In genomic region chr3:178537123-178537754, GRCh38 we compare ENCODE assay signal across 13 cellular contexts. TPM values are rescaled to one million over a fixed set of nuclear protein-coding genes. Genes with fewer than 3 reads are reported as not detected.
A peak's percentile ranks its signal among the peaks of the same experiment; 100 is the strongest.
DNase-seq lines count a peak whose midpoint lies in the region; ATAC-seq, FAIRE-seq and TF ChIP-seq lines count a peak whose summit lies in the region.
"Had no signal": no experiment of that assay in that cellular context is flagged by ENCODE, and none has a peak within 500 bp of the region (broad histone marks: within the 10 kb centered on the region; RNA-seq: fewer than 3 reads in every experiment).

No MANE protein-coding gene starts in this region.

- peaks cover 2% of the 10 kb centered on the region for H3K9me1 ChIP-seq in endothelial cell of umbilical vein (replicated peaks; ENCODE audit: control insufficient read depth, extremely low read depth, insufficient read depth, low read length)

- intact Hi-C loops in endothelial cell of umbilical vein (cut with micrococcal nuclease) = no loop called here

- H2AFZ ChIP-seq in ACC112 (ENCODE audit: low read length, unreplicated experiment) (peak overlapping the region; percentile 25), endothelial cell of umbilical vein (ENCODE audit: low read depth, low read length) (peak overlapping the region; percentile 22), neural progenitor cell (replicated peaks) (peak overlapping the region; percentile 68)

- H3K4me3 Mint-ChIP-seq in neural progenitor cell = peak overlapping the region; percentile 78

- TF ChIP-seq POLR2A in endothelial cell of umbilical vein (IDR thresholded peaks at IDR 0.05; ENCODE audit: low read depth, low read length) = no peak

- H3K27ac Mint-ChIP-seq in neural progenitor cell = no peak overlapping the region

- H3K4me1 ChIP-seq in ACC112 (ENCODE audit: control insufficient read depth, insufficient read depth, low read length, unreplicated experiment) (no peaks in the 10 kb centered on the region), HUES6 (ENCODE audit: control insufficient read depth, insufficient read depth, low read length) (peaks cover 31% of the 10 kb centered on the region), endothelial cell of umbilical vein (ENCODE audit: control insufficient read depth, extremely low read depth, insufficient read depth, low read length) (peaks cover 16% of the 10 kb centered on the region), neural progenitor cell (peaks cover 16% of the 10 kb centered on the region)
- H3K4me1 ChIP-seq: BLaER1 had no signal

- dilution Hi-C loops in endothelial cell of umbilical vein (cut with MboI; ENCODE audit: extremely low pct_ligation_motif_present, low sequenced_read_pairs) = no loop called here

- DNase-seq in endothelial cell of umbilical vein (ENCODE audit: low read depth, low spot score) (peak; percentile 5), neural progenitor cell (ENCODE audit: low spot score) (no peak), NCI-H2227 treated with DMSO at 0.1 percent for 48 hours (lab: John Stamatoyannopoulos, UW) (no peak)
- DNase-seq in activated CD4-positive, CD25-positive, alpha-beta regulatory T cell (lab: John Stamatoyannopoulos, UW) = no peak
- DNase-seq: activated CD4-positive, alpha-beta T cell treated with anti-CD3 and anti-CD28 coated beads, Interleukin-2, amount 50 U/mL, for 4 hours; amniotic stem cell had no signal

- no peaks in the 10 kb centered on the region for H3K36me3 Mint-ChIP-seq in neural progenitor cell

- H3K79me2 ChIP-seq in ACC112 (ENCODE audit: control insufficient read depth, insufficient read depth, low read length, unreplicated experiment) (no peaks in the 10 kb centered on the region), endothelial cell of umbilical vein (ENCODE audit: control insufficient read depth, insufficient read depth, low read length) (no peaks in the 10 kb centered on the region), neural progenitor cell (ENCODE audit: low read depth) (no peaks in the 10 kb centered on the region)

- ATAC-seq in GM21423 (IDR thresholded peaks at IDR 0.05; ENCODE audit: unreplicated experiment) = no peak
- ATAC-seq in HG03432 (IDR thresholded peaks at IDR 0.05; ENCODE audit: unreplicated experiment) = no peak

- no TSS peak for BruUV-seq in endothelial cell of umbilical vein (replicated peaks; lab: Mats Ljungman, UMichigan)

- H3K27ac ChIP-seq in ACC112 (ENCODE audit: low read depth, low read length) (no peak overlapping the region), HUES6 (ENCODE audit: low read depth, low read length) (no peak overlapping the region), endothelial cell of umbilical vein (ENCODE audit: insufficient read depth, low read depth, low read length) (no peak overlapping the region), neural progenitor cell (no peak overlapping the region)
- H3K27ac ChIP-seq: BLaER1, neutrophil had no signal

- H3K36me3 ChIP-seq in ACC112 (ENCODE audit: insufficient read depth, low read length) (no peaks in the 10 kb centered on the region), HUES6 (ENCODE audit: control insufficient read depth, insufficient read depth, low read length) (no peaks in the 10 kb centered on the region), endothelial cell of umbilical vein (ENCODE audit: control insufficient read depth in 2 of 2, extremely low read depth in 1 of 2, insufficient read depth in 2 of 2, low read length in 2 of 2) (no peaks in the 10 kb centered on the region), neural progenitor cell (no peaks in the 10 kb centered on the region)
- H3K36me3 ChIP-seq: BLaER1, neutrophil had no signal

- no peak for TF ChIP-seq CTCF in endothelial cell of umbilical vein (IDR thresholded peaks at IDR 0.05; ENCODE audit: extremely low read depth in 1 of 2, insufficient read depth in 1 of 2, low read depth in 1 of 2, low read length in 2 of 2)
- no peak for TF ChIP-seq CTCF in neural progenitor cell (IDR thresholded peaks at IDR 0.05)

- CTCF ChIA-PET in endothelial cell of umbilical vein (lab: Charles Lee) = no interaction called here

- H3K4me2 ChIP-seq in endothelial cell of umbilical vein (ENCODE audit: insufficient read depth, low read length) (peak overlapping the region; percentile 80), neural progenitor cell (peak overlapping the region; percentile 78)
- H3K4me2 ChIP-seq: BLaER1 had no signal

- H3K4me3 ChIP-seq in ACC112 (ENCODE audit: low read depth, low read length) (peak overlapping the region; percentile 70), HUES6 (ENCODE audit: low read depth, low read length) (peak overlapping the region; percentile 65), endothelial cell of umbilical vein (replicated peaks in 1 of 3; ENCODE audit: insufficient read depth in 1 of 3, low read depth in 1 of 3, low read length in 3 of 3) (peak overlapping the region in 1 of 3 experiments; percentile 67), neural progenitor cell (peak overlapping the region; percentile 50)
- H3K4me3 ChIP-seq: BLaER1 had no signal

- H3K9me3 Mint-ChIP-seq in neural progenitor cell = no peaks in the 10 kb centered on the region

- no peak for FAIRE-seq in endothelial cell of umbilical vein (lab: Jason Lieb, UNC)

- POLR2A ChIA-PET in endothelial cell of umbilical vein (lab: Charles Lee) = no interaction called here

- H3K9me3 ChIP-seq in HUES6 (ENCODE audit: control insufficient read depth, insufficient read depth, low read depth, low read length) (no peaks in the 10 kb centered on the region), endothelial cell of umbilical vein (replicated peaks; ENCODE audit: control insufficient read depth, insufficient read depth, low read length) (no peaks in the 10 kb centered on the region), neural progenitor cell (ENCODE audit: low read depth) (no peaks in the 10 kb centered on the region)
- H3K9me3 ChIP-seq: BLaER1, neutrophil had no signal

- H4K20me1 ChIP-seq in endothelial cell of umbilical vein (replicated peaks; ENCODE audit: control insufficient read depth, extremely low read depth, insufficient read depth, low read length) = no peaks in the 10 kb centered on the region
- no peaks in the 10 kb centered on the region for H4K20me1 ChIP-seq in neural progenitor cell (ENCODE audit: low read depth)
- H4K20me1 ChIP-seq: BLaER1 had no signal

- H3K27me3 ChIP-seq in ACC112 (ENCODE audit: insufficient read depth, low read length) (peaks cover 43% of the 10 kb centered on the region), HUES6 (ENCODE audit: control insufficient read depth, insufficient read depth, low read length) (peaks cover 6% of the 10 kb centered on the region), endothelial cell of umbilical vein (ENCODE audit: control insufficient read depth in 2 of 2, insufficient read depth in 2 of 2, low read length in 2 of 2) (peaks cover 2 to 3% of the 10 kb centered on the region in 2 experiments), neural progenitor cell (peaks cover 22% of the 10 kb centered on the region)
- H3K27me3 ChIP-seq: BLaER1 had no signal

- peaks cover 28% of the 10 kb centered on the region for H3K4me1 Mint-ChIP-seq in neural progenitor cell

- no peak overlapping the region for H3K9ac ChIP-seq in HUES6 (ENCODE audit: low read length)
- H3K9ac ChIP-seq in endothelial cell of umbilical vein (replicated peaks; ENCODE audit: extremely low read depth, insufficient read depth, low read length) = no peak overlapping the region
- no peak overlapping the region for H3K9ac ChIP-seq in neural progenitor cell
- H3K9ac ChIP-seq: BLaER1 had no signal

- H3F3A ChIP-seq in neural progenitor cell (ENCODE audit: low read depth) = no peaks in the 10 kb centered on the region

- H3K27me3 Mint-ChIP-seq in neural progenitor cell (ENCODE audit: insufficient read depth, low read depth) = peaks cover 3% of the 10 kb centered on the region

TF ChIP-seq in endothelial cell of umbilical vein, 7 proteins besides CTCF, POLR2A, EP300 and RAD21:
- TF ChIP-seq FOS (IDR thresholded peaks at IDR 0.05; ENCODE audit: borderline replicate concordance, insufficient read depth, low read length) = no peak
- no peak for TF ChIP-seq JUN (IDR thresholded peaks at IDR 0.05; ENCODE audit: borderline replicate concordance, insufficient read depth, insufficient read length, low read depth)

RNA-seq across cellular contexts. Expression of gene KCNMB2, which starts 1.0 kb away (rescaled TPM):
- not detected in 2 replicates for total RNA-seq in endothelial cell of umbilical vein
- polyA plus RNA-seq in endothelial cell of umbilical vein = 0.24 TPM in 1 of 2 replicates, not detected in the other
- not detected in 2 replicates for polyA plus RNA-seq in endothelial cell of umbilical vein (2011; cell fraction: cytosol; rRNA removed)
- not detected in 2 replicates for polyA plus RNA-seq in endothelial cell of umbilical vein (2011; cell fraction: nucleus; rRNA removed)
- not detected in 2 replicates for polyA plus RNA-seq in endothelial cell of umbilical vein (2012)
- not detected in 2 replicates for polyA minus RNA-seq in endothelial cell of umbilical vein
- not detected for polyA minus RNA-seq in endothelial cell of umbilical vein (2011; cell fraction: cytosol; rRNA and poly(A)+ RNA removed)
- 0.14 TPM in 1 of 2 replicates, not detected in the other for polyA minus RNA-seq in endothelial cell of umbilical vein (2011; cell fraction: nucleus; rRNA and poly(A)+ RNA removed)
- total RNA-seq in neural progenitor cell (ENCODE audit: low replicate concordance) = 0.12 TPM in 1 of 2 replicates, not detected in the other
- total RNA-seq: fibroblast of villous mesenchyme had no signal
